In genomic region chr3:42755681-42756578, GRCh38 we compare ENCODE assay signal across 8 cellular contexts. TPM values are rescaled to one million over a fixed set of nuclear protein-coding genes. Genes with fewer than 3 reads are reported as not detected.
DNase-seq lines count a peak whose midpoint lies in the region; ATAC-seq lines count a peak whose summit lies in the region.

No MANE protein-coding gene starts in this region.

- H3K4me3 ChIP-seq in Jurkat, Clone E6-1 (ENCODE audit: low read length) = no peak overlapping the region

- H3K9me3 Mint-ChIP-seq in activated T-helper 17 cell treated with anti-CD3 and anti-CD28 coated beads, Interleukin-2, amount 50 U/mL, for 72 hours = no peaks in the 10 kb centered on the region

- no peaks in the 10 kb centered on the region for H3K36me3 Mint-ChIP-seq in activated T-helper 17 cell treated with anti-CD3 and anti-CD28 coated beads, Interleukin-2, amount 50 U/mL, for 72 hours (ENCODE audit: low read depth)

- H3K4me1 Mint-ChIP-seq in activated T-helper 17 cell treated with anti-CD3 and anti-CD28 coated beads, Interleukin-2, amount 50 U/mL, for 72 hours = no peaks in the 10 kb centered on the region

- no peak overlapping the region for H3K27ac Mint-ChIP-seq in activated T-helper 17 cell treated with anti-CD3 and anti-CD28 coated beads, Interleukin-2, amount 50 U/mL, for 72 hours

- DNase-seq in EH (ENCODE audit: low read depth) (peak; percentile 40), left colon (no peak), NCI-H1092 treated with DMSO at 0.1 percent for 48 hours (lab: John Stamatoyannopoulos, UW) (no peak)
- DNase-seq in Jurkat, Clone E6-1 (ENCODE audit: low read depth, low spot score) = peak; percentile 37

- H3K27me3 Mint-ChIP-seq in activated T-helper 17 cell treated with anti-CD3 and anti-CD28 coated beads, Interleukin-2, amount 50 U/mL, for 72 hours = no peaks in the 10 kb centered on the region

- intact Hi-C loops in left colon (cut with DNase I, micrococcal nuclease) = no loop called here

- H3K4me3 Mint-ChIP-seq in activated T-helper 17 cell treated with anti-CD3 and anti-CD28 coated beads, Interleukin-2, amount 50 U/mL, for 72 hours = no peak overlapping the region

- ATAC-seq in activated T-helper 17 cell treated with anti-CD3 and anti-CD28 coated beads, Interleukin-2, amount 50 U/mL, for 72 hours (replicated peaks) = peak; percentile 53
- peak; percentile 91 for ATAC-seq in left colon
- no peak for ATAC-seq in GM21529 (IDR thresholded peaks at IDR 0.05; ENCODE audit: unreplicated experiment)
- no peak for ATAC-seq in GM19328 (IDR thresholded peaks at IDR 0.05; ENCODE audit: unreplicated experiment)
- no peak for ATAC-seq in GM21423 (IDR thresholded peaks at IDR 0.05; ENCODE audit: unreplicated experiment)

RNA-seq across cellular contexts. Expression of gene CCDC13, which starts 17.1 kb away (rescaled TPM):
- polyA plus RNA-seq in Jurkat, Clone E6-1 (2012; ENCODE audit: insufficient read depth, insufficient read length) = not detected
- total RNA-seq in activated T-helper 17 cell treated with anti-CD3 and anti-CD28 coated beads, Interleukin-2, amount 50 U/mL, for 72 hours = under 1 TPM in 1 of 2 donors, not detected in 1; 0.24 TPM
- total RNA-seq in left colon = 1 to 10 TPM; 2.0 to 2.3 TPM

RNA-seq across cellular contexts. Expression of gene HIGD1A, which starts 48.4 kb away (rescaled TPM):
- 104 TPM for polyA plus RNA-seq in Jurkat, Clone E6-1 (2012; ENCODE audit: insufficient read depth, insufficient read length)
- total RNA-seq in activated T-helper 17 cell treated with anti-CD3 and anti-CD28 coated beads, Interleukin-2, amount 50 U/mL, for 72 hours = 10 to 100 TPM; 46.4 to 84.4 TPM
- total RNA-seq in left colon = 100 to 1,000 TPM; 376 to 377 TPM

RNA-seq across cellular contexts. Expression of gene ACKR2, which starts 53.3 kb away (rescaled TPM):
- not detected for polyA plus RNA-seq in Jurkat, Clone E6-1 (2012; ENCODE audit: insufficient read depth, insufficient read length)
- 1 to 10 TPM in 1 of 2 donors, under 1 TPM in 1; 0.77 to 1.3 TPM for total RNA-seq in activated T-helper 17 cell treated with anti-CD3 and anti-CD28 coated beads, Interleukin-2, amount 50 U/mL, for 72 hours
- 1 to 10 TPM; 4.9 to 6.3 TPM for total RNA-seq in left colon

RNA-seq across cellular contexts. Expression of gene HHATL, which starts 53.3 kb away (rescaled TPM):
- not detected for polyA plus RNA-seq in Jurkat, Clone E6-1 (2012; ENCODE audit: insufficient read depth, insufficient read length)
- not detected for total RNA-seq in activated T-helper 17 cell treated with anti-CD3 and anti-CD28 coated beads, Interleukin-2, amount 50 U/mL, for 72 hours
- under 1 TPM in 1 of 2 donors, not detected in 1; 0.28 TPM for total RNA-seq in left colon

Comparison
In these comparisons a context has a peak if more than half of its experiments do, and no peak if none do; other contexts are left out.
1. DNase-seq: peak in EH (single experiment) and Jurkat, Clone E6-1 (single experiment); none in left colon (0 of 2) and NCI-H1092 treated with DMSO at 0.1 percent for 48 hours (single experiment).
2. ATAC-seq: peak in activated T-helper 17 cell treated with anti-CD3 and anti-CD28 coated beads, Interleukin-2, amount 50 U/mL, for 72 hours (single experiment) and left colon (single experiment); none in GM21529 (single experiment), GM19328 (single experiment) and GM21423 (single experiment).
3. RNA of gene HIGD1A, which starts 48.4 kb away (total RNA-seq): 376 to 377 TPM in left colon; 46.4 to 84.4 TPM in activated T-helper 17 cell treated with anti-CD3 and anti-CD28 coated beads, Interleukin-2, amount 50 U/mL, for 72 hours; every median in the first group is over 4 times any median in the second.